In the genomic region with DNA sequence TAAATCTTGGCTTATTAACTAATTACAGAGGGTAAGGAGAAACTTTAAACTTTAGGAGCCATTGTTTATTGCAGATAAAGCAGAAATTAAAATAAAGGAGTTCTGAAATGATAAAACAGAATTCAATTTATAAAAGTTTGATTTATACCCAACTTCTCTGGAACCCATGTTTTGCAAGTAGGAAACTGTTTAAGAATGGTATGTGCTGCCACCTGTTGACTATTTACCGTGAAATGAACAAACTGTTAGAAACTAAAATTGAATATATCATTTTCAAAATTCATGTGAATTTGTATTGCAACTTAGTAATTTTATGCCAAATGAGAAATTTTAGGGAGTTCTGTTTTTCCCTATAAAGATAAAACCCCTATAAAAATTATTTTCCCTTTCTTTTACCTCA, we compare ENCODE assay signal across 3 cellular contexts.
TF ChIP-seq lines count a peak whose summit lies in the region.

No MANE protein-coding gene starts in this region.

TF ChIP-seq in Ishikawa, 13 proteins besides CTCF, POLR2A, EP300 and RAD21:
- TF ChIP-seq, protein P1, sequence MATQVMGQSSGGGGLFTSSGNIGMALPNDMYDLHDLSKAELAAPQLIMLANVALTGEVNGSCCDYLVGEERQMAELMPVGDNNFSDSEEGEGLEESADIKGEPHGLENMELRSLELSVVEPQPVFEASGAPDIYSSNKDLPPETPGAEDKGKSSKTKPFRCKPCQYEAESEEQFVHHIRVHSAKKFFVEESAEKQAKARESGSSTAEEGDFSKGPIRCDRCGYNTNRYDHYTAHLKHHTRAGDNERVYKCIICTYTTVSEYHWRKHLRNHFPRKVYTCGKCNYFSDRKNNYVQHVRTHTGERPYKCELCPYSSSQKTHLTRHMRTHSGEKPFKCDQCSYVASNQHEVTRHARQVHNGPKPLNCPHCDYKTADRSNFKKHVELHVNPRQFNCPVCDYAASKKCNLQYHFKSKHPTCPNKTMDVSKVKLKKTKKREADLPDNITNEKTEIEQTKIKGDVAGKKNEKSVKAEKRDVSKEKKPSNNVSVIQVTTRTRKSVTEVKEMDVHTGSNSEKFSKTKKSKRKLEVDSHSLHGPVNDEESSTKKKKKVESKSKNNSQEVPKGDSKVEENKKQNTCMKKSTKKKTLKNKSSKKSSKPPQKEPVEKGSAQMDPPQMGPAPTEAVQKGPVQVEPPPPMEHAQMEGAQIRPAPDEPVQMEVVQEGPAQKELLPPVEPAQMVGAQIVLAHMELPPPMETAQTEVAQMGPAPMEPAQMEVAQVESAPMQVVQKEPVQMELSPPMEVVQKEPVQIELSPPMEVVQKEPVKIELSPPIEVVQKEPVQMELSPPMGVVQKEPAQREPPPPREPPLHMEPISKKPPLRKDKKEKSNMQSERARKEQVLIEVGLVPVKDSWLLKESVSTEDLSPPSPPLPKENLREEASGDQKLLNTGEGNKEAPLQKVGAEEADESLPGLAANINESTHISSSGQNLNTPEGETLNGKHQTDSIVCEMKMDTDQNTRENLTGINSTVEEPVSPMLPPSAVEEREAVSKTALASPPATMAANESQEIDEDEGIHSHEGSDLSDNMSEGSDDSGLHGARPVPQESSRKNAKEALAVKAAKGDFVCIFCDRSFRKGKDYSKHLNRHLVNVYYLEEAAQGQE (IDR thresholded peaks at IDR 0.05; ENCODE audit: low read depth) = no peak
- no peak for TF ChIP-seq NFIC (IDR thresholded peaks at IDR 0.05)
- no peak for TF ChIP-seq MAX (IDR thresholded peaks at IDR 0.05)
- TF ChIP-seq TEAD4 (IDR thresholded peaks at IDR 0.05) = no peak
- TF ChIP-seq TAF1 (IDR thresholded peaks at IDR 0.05; ENCODE audit: low read depth) = no peak
- no peak for TF ChIP-seq CEBPB (IDR thresholded peaks at IDR 0.05)
- no peak for TF ChIP-seq USF1 (IDR thresholded peaks at IDR 0.05)
- TF ChIP-seq YY1 (IDR thresholded peaks at IDR 0.05; ENCODE audit: low read depth) = no peak
- no peak for TF ChIP-seq FOXM1 (IDR thresholded peaks at IDR 0.05; ENCODE audit: borderline replicate concordance, low read depth)
- no peak for TF ChIP-seq CREB1 (IDR thresholded peaks at IDR 0.05; ENCODE audit: low read depth)
- no peak for TF ChIP-seq EGR1 (IDR thresholded peaks at IDR 0.05)
- no peak for TF ChIP-seq TCF12 (IDR thresholded peaks at IDR 0.05; ENCODE audit: low read depth)
- TF ChIP-seq ZBTB7A (IDR thresholded peaks at IDR 0.05; ENCODE audit: low read depth) = no peak

TF ChIP-seq in GM12878, 131 proteins besides CTCF, POLR2A, EP300 and RAD21:
- TF ChIP-seq TAF1 (IDR thresholded peaks at IDR 0.05; ENCODE audit: borderline replicate concordance, low read depth, low read length) = no peak
- peak; percentile 37; the same call in 1 of the 2 replicates for TF ChIP-seq SMC3 (IDR thresholded peaks at IDR 0.05; ENCODE audit: borderline replicate concordance, low read length)

TF ChIP-seq in HepG2, 621 proteins besides CTCF, POLR2A, EP300 and RAD21:
- TF ChIP-seq STAG1 (CRISPR knock-in tag; IDR thresholded peaks at IDR 0.05) = peak; percentile 47; the same call in 1 of the 2 replicates
- TF ChIP-seq ZNF333 (CRISPR knock-in tag; IDR thresholded peaks at IDR 0.05; ENCODE audit: borderline replicate concordance) = no peak
- TF ChIP-seq ADNP (CRISPR knock-in tag; IDR thresholded peaks at IDR 0.05) = no peak
